In the genomic region with DNA sequence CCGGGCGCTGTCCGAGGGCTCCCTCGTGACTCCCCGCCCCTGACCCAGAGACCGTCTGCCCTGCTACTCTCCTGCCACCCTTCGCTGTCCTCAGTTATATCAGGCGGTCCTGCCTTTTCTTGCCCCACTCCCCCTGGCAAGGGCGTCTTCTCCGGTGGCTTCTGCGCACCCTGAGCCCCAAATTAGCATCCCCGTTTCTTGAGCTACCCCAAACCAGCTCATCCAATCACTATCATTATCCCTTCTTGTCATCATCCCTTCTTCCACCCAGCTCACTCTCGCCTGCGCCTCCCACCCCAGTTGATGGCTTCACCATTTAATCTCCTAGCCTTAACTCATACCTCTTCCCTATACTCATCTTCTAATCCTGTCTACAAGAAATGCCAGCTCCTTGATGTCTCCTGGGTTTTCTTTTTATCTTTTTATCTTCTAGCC, we compare ENCODE assay signal across 8 cellular contexts. TPM values are rescaled to one million over a fixed set of nuclear protein-coding genes. Genes with fewer than 3 reads are reported as not detected.
DNase-seq lines count a peak whose midpoint lies in the region; ATAC-seq lines count a peak whose summit lies in the region.

No MANE protein-coding gene starts in this region.

- peak overlapping the region; percentile 78 for H3K27ac ChIP-seq in naive thymus-derived CD4-positive, alpha-beta T cell (ENCODE audit: low read depth, low read length)

- no peaks in the 10 kb centered on the region for H3K9me3 Mint-ChIP-seq in activated CD4-positive, alpha-beta T cell treated with anti-CD3 and anti-CD28 coated beads for 36 hours (ENCODE audit: low read depth)
- H3K9me3 Mint-ChIP-seq in effector memory CD8-positive, alpha-beta T cell, result no peaks in the 10 kb centered on the region
- H3K9me3 Mint-ChIP-seq in naive thymus-derived CD4-positive, alpha-beta T cell, result no peaks in the 10 kb centered on the region

- H3K27me3 Mint-ChIP-seq in activated CD4-positive, alpha-beta T cell treated with anti-CD3 and anti-CD28 coated beads for 36 hours, result no peaks in the 10 kb centered on the region
- no peaks in the 10 kb centered on the region for H3K27me3 Mint-ChIP-seq in effector memory CD8-positive, alpha-beta T cell
- H3K27me3 Mint-ChIP-seq in naive thymus-derived CD4-positive, alpha-beta T cell, result peaks cover 0 to 5% (median 0%) of the 10 kb centered on the region in 5 donors

- peak overlapping the region; percentile 82 for H3K4me3 Mint-ChIP-seq in activated CD4-positive, alpha-beta T cell treated with anti-CD3 and anti-CD28 coated beads for 36 hours
- H3K4me3 Mint-ChIP-seq in effector memory CD8-positive, alpha-beta T cell, result peak overlapping the region; percentile 93 to 97
- peak overlapping the region; percentile 85 to 100 (median 96) for H3K4me3 Mint-ChIP-seq in naive thymus-derived CD4-positive, alpha-beta T cell

- POLR2A ChIA-PET in activated CD4-positive, alpha-beta T cell treated with anti-CD3 and anti-CD28 coated beads for 36 hours (lab: Charles Lee), result interaction anchor here (0.5 to 1.0 kb wide), 2 partner anchors 43 to 44 kb away, joined by 5 to 6 read pairs; no protein-coding TSS in a partner anchor
- POLR2A ChIA-PET in naive thymus-derived CD4-positive, alpha-beta T cell (lab: Charles Lee), result interaction anchor here (0.6 to 2.0 kb wide), 7 partner anchors 20 to 72 kb away, joined by 3 to 6 read pairs (median 4); no protein-coding TSS in a partner anchor

- peak overlapping the region; percentile 82 for H3K4me3 ChIP-seq in NT2/D1 (ENCODE audit: insufficient read length, low read depth)
- peak overlapping the region; percentile 95 for H3K4me3 ChIP-seq in naive thymus-derived CD4-positive, alpha-beta T cell (ENCODE audit: low read length)

- peaks cover 7% of the 10 kb centered on the region for H3K36me3 ChIP-seq in NT2/D1 (ENCODE audit: insufficient read depth, insufficient read length, low read length)
- H3K36me3 ChIP-seq in naive thymus-derived CD4-positive, alpha-beta T cell (ENCODE audit: control insufficient read depth in 2 of 3, insufficient read depth in 3 of 3, low read length in 3 of 3), result peaks cover 0 to 8% (median 0%) of the 10 kb centered on the region in 3 experiments

- DNase-seq in activated CD4-positive, alpha-beta T cell treated with anti-CD3 and anti-CD28 coated beads for 36 hours, result no peak
- DNase-seq in activated CD4-positive, alpha-beta T cell treated with anti-CD3 and anti-CD28 coated beads, Interleukin-2, amount 50 U/mL, for 4 hours, result no peak
- no peak for DNase-seq in NT2/D1 (ENCODE audit: low read depth, low spot score)
- no peak for DNase-seq in effector memory CD8-positive, alpha-beta T cell
- DNase-seq in naive thymus-derived CD4-positive, alpha-beta T cell, result peak in 1 of 9 donors; percentile 23
- DNase-seq in activated CD4-positive, CD25-positive, alpha-beta regulatory T cell (lab: John Stamatoyannopoulos, UW), result no peak
- DNase-seq in stimulated activated CD4-positive, alpha-beta T cell treated with anti-CD3 and anti-CD28 coated beads, Interleukin-4, amount 100 ng/mL, for 4 hours, result no peak
- DNase-seq in effector CD8-positive, alpha-beta T cell (lab: John Stamatoyannopoulos, UW), result no peak

- H3K4me1 Mint-ChIP-seq in activated CD4-positive, alpha-beta T cell treated with anti-CD3 and anti-CD28 coated beads for 36 hours, result peaks cover 36% of the 10 kb centered on the region
- H3K4me1 Mint-ChIP-seq in effector memory CD8-positive, alpha-beta T cell (ENCODE audit: low read depth in 2 of 2), result peaks cover 49 to 50% of the 10 kb centered on the region in 2 donors
- H3K4me1 Mint-ChIP-seq in naive thymus-derived CD4-positive, alpha-beta T cell, result peaks cover 42 to 59% (median 49%) of the 10 kb centered on the region in 7 donors

- H3K4me1 ChIP-seq in NT2/D1 (ENCODE audit: insufficient read depth, insufficient read length), result peaks cover 2% of the 10 kb centered on the region
- H3K4me1 ChIP-seq in naive thymus-derived CD4-positive, alpha-beta T cell (ENCODE audit: control insufficient read depth in 2 of 2, insufficient read depth in 2 of 2, low read length in 2 of 2), result peaks cover 18 to 22% of the 10 kb centered on the region in 2 donors

- H3K27ac Mint-ChIP-seq in activated CD4-positive, alpha-beta T cell treated with anti-CD3 and anti-CD28 coated beads for 36 hours, result peak overlapping the region; percentile 77
- peak overlapping the region; percentile 91 to 95 for H3K27ac Mint-ChIP-seq in effector memory CD8-positive, alpha-beta T cell
- H3K27ac Mint-ChIP-seq in naive thymus-derived CD4-positive, alpha-beta T cell, result peak overlapping the region; percentile 84 to 96 (median 92)

- H3K36me3 Mint-ChIP-seq in activated CD4-positive, alpha-beta T cell treated with anti-CD3 and anti-CD28 coated beads for 36 hours (ENCODE audit: low read depth), result peaks cover 1% of the 10 kb centered on the region
- H3K36me3 Mint-ChIP-seq in effector memory CD8-positive, alpha-beta T cell (ENCODE audit: insufficient read depth), result peaks cover 6% of the 10 kb centered on the region
- H3K36me3 Mint-ChIP-seq in naive thymus-derived CD4-positive, alpha-beta T cell, result peaks cover 0 to 8% (median 0%) of the 10 kb centered on the region in 5 donors

- peak overlapping the region; percentile 91 for H3K9ac ChIP-seq in NT2/D1 (ENCODE audit: insufficient read length, low read depth)

- CTCF ChIA-PET in activated CD4-positive, alpha-beta T cell treated with anti-CD3 and anti-CD28 coated beads for 36 hours (lab: Charles Lee), result interaction anchor here (0.9 to 5.3 kb wide), 4 partner anchors 11 to 184 kb away, joined by 3 to 29 read pairs (median 6); no protein-coding TSS in a partner anchor
- CTCF ChIA-PET in naive thymus-derived CD4-positive, alpha-beta T cell (lab: Charles Lee), result interaction anchor here (0.6 to 1.1 kb wide), 7 partner anchors 16 to 597 kb away, joined by 3 to 4 read pairs (median 3); no protein-coding TSS in a partner anchor

- intact Hi-C loops in activated CD4-positive, alpha-beta T cell treated with anti-CD3 and anti-CD28 coated beads for 36 hours (cut with DNase I, micrococcal nuclease), result loop anchor here (1.0 to 10.0 kb wide), 6 partner anchors 41 to 277 kb away; partner anchors contain the start of genes SLC25A38 (in 2 of the 2) and SCN11A (in 1 of the 2)
- intact Hi-C loops in naive thymus-derived CD4-positive, alpha-beta T cell (cut with micrococcal nuclease), result loop anchor here (1.0 to 5.0 kb wide), 10 partner anchors 17 to 971 kb away; partner anchors contain the start of genes RPSA (in 2 of the 2), SCN11A (in 2 of the 2), ACAA1 (in 1 of the 2) and MYD88 (in 1 of the 2)

- ATAC-seq in activated CD4-positive, alpha-beta T cell treated with anti-CD3 and anti-CD28 coated beads for 36 hours, result peak; percentile 14
- peak; percentile 5 for ATAC-seq in effector memory CD8-positive, alpha-beta T cell (replicated peaks)
- ATAC-seq in naive thymus-derived CD4-positive, alpha-beta T cell, result peak; percentile 18

- H3K27me3 ChIP-seq in NT2/D1 (ENCODE audit: insufficient read depth, insufficient read length), result peaks cover 22% of the 10 kb centered on the region
- H3K27me3 ChIP-seq in naive thymus-derived CD4-positive, alpha-beta T cell (ENCODE audit: control insufficient read depth in 2 of 2, insufficient read depth in 2 of 2, low read length in 2 of 2), result no peaks in the 10 kb centered on the region

- no peaks in the 10 kb centered on the region for H3K9me3 ChIP-seq in NT2/D1 (ENCODE audit: insufficient read depth, low read length)
- no peaks in the 10 kb centered on the region for H3K9me3 ChIP-seq in naive thymus-derived CD4-positive, alpha-beta T cell (ENCODE audit: control insufficient read depth in 2 of 3, low read length in 3 of 3)

RNA-seq across cellular contexts. Expression of gene TTC21A, which starts 0.4 kb away (rescaled TPM):
- total RNA-seq in activated CD4-positive, alpha-beta T cell treated with anti-CD3 and anti-CD28 coated beads for 36 hours, result 1 to 10 TPM; 1.8 to 2.3 TPM
- 1 to 10 TPM; 2.8 to 9.7 (median 5.3) TPM for total RNA-seq in naive thymus-derived CD4-positive, alpha-beta T cell
- polyA plus RNA-seq in naive thymus-derived CD4-positive, alpha-beta T cell, result under 1 TPM; 0.37 to 0.63 TPM

RNA-seq across cellular contexts. Expression of gene GORASP1, which starts 0.5 kb away (rescaled TPM):
- total RNA-seq in activated CD4-positive, alpha-beta T cell treated with anti-CD3 and anti-CD28 coated beads for 36 hours, result 10 to 100 TPM; 23.0 to 23.8 TPM
- 10 to 100 TPM; 28.2 to 58.5 (median 44.6) TPM for total RNA-seq in naive thymus-derived CD4-positive, alpha-beta T cell
- polyA plus RNA-seq in naive thymus-derived CD4-positive, alpha-beta T cell, result 10 to 100 TPM; 14.8 to 22.0 TPM

RNA-seq across cellular contexts. Expression of gene CSRNP1, which starts 45.5 kb away (rescaled TPM):
- 10 to 100 TPM; 68.3 to 78.5 TPM for total RNA-seq in activated CD4-positive, alpha-beta T cell treated with anti-CD3 and anti-CD28 coated beads for 36 hours
- 100 to 1,000 TPM in 2 of 5 experiments, 10 to 100 TPM in 3; 13.7 to 319 (median 22.9) TPM for total RNA-seq in naive thymus-derived CD4-positive, alpha-beta T cell
- 10 to 100 TPM in 1 of 2 donors, 1 to 10 TPM in 1; 9.8 to 12.1 TPM for polyA plus RNA-seq in naive thymus-derived CD4-positive, alpha-beta T cell

RNA-seq across cellular contexts. Expression of gene WDR48, which starts 56.1 kb away (rescaled TPM):
- total RNA-seq in activated CD4-positive, alpha-beta T cell treated with anti-CD3 and anti-CD28 coated beads for 36 hours, result 10 to 100 TPM; 33.3 to 36.5 TPM
- 10 to 100 TPM; 46.7 to 97.7 (median 68.0) TPM for total RNA-seq in naive thymus-derived CD4-positive, alpha-beta T cell
- polyA plus RNA-seq in naive thymus-derived CD4-positive, alpha-beta T cell, result 10 to 100 TPM; 37.5 to 46.6 TPM

RNA-seq across cellular contexts. Expression of gene SCN11A, which starts 56.1 kb away (rescaled TPM):
- under 1 TPM; 0.07 to 0.09 TPM for total RNA-seq in activated CD4-positive, alpha-beta T cell treated with anti-CD3 and anti-CD28 coated beads for 36 hours
- under 1 TPM; 0.07 to 0.32 (median 0.19) TPM for total RNA-seq in naive thymus-derived CD4-positive, alpha-beta T cell
- not detected for polyA plus RNA-seq in naive thymus-derived CD4-positive, alpha-beta T cell
